12 cellular contexts compared by ENCODE assay signal in the genomic region with DNA sequence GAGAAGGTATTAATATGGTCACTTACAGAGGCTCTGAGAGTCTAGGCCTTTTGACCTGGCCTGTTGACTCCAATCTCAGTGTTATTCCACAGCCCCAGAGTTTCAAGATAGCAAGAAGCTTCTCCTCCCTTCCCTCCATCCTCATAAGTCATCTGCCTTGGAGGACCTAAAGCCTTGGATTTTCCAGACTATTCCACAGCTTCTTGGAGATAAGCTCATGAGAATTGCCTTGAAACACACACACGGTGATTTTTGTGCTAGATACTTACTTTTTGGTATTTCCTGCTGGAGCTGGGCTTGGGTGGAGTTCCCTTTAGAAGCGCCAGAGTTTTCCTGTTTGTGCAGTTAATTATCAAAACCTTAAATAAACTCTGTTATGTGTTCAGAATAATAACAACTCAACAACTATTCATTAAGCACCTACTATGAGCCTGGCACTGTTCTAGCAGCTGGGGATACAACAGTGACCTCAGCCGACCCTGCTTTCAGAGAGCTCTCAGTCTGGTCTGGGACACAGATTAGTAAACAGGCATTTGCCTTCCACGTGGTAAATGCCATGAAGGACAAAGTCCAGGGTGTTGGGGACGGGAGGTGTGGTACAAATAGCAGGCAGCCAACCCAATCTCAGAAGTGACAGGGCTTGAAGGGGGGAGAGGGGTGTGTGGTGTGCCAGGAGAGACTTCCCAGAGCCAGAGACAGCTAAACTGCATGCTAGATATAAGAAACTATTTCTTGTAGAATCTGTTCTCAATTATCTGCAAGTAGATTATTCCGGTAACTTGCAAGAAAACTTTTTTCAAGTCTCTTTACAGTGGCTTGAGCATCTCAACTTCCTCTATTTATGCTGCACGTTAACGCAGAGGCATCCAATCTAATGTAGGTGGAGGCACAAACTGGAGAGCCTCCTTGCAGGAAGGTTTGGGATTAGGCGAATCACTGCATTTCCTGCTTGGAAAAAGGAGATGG. TPM values are rescaled to one million over a fixed set of nuclear protein-coding genes. Genes with fewer than 3 reads are reported as not detected.
DNase-seq lines count a peak whose midpoint lies in the region; ATAC-seq, FAIRE-seq and TF ChIP-seq lines count a peak whose summit lies in the region.
"Had no signal": no experiment of that assay in that cellular context is flagged by ENCODE, and none has a peak within 500 bp of the region (broad histone marks: within the 10 kb centered on the region; RNA-seq: fewer than 3 reads in every experiment).

No MANE protein-coding gene starts in this region.

- H3K4me1 Mint-ChIP-seq in GM23338 (peaks cover 8% of the 10 kb centered on the region; the same call in 2 of the 3 replicates), endothelial cell (ENCODE audit: unreplicated experiment) (peaks cover 15% of the 10 kb centered on the region)

- H3K4me3 ChIP-seq in GM23338 (no peak overlapping the region), K562 (no peak overlapping the region), HepG2 (replicated peaks in 1 of 3; ENCODE audit: insufficient read depth in 1 of 3, low read depth in 2 of 3, low read length in 3 of 3) (peak overlapping the region in 2 of 3 experiments; percentile 16 to 24; a peak in 1 of 6 replicates), smooth muscle cell (no peak overlapping the region)

- CTCF ChIA-PET in K562 (lab: Yijun Ruan, JAX; ENCODE audit: low intra/inter-chr PET ratio), result no interaction called here
- CTCF ChIA-PET in HepG2 (lab: Yijun Ruan, JAX; ENCODE audit: low intra/inter-chr PET ratio, low total read pairs), result no interaction called here

- H3K9me3 ChIP-seq in K562 (replicated peaks; ENCODE audit: control insufficient read depth, insufficient read depth, low read depth, low read length), result no peaks in the 10 kb centered on the region
- H3K9me3 ChIP-seq in HepG2 (ENCODE audit: low read length), result no peaks in the 10 kb centered on the region
- H3K9me3 ChIP-seq in smooth muscle cell (replicated peaks; ENCODE audit: low read depth), result no peaks in the 10 kb centered on the region

- H3K4me1 ChIP-seq in GM23338 (ENCODE audit: insufficient read depth), result 0 out of 2 replicates have a peak, but pooled peaks cover under 1% of the 10 kb centered on the region
- peaks cover 0 to 2% of the 10 kb centered on the region in 2 experiments; a peak in 3 of 5 replicates for H3K4me1 ChIP-seq in K562 (replicated peaks in 1 of 2; ENCODE audit: control insufficient read depth in 2 of 2, insufficient read depth in 2 of 2, low read length in 2 of 2)
- H3K4me1 ChIP-seq in HepG2 (ENCODE audit: insufficient read depth, low read length), result peaks cover 58% of the 10 kb centered on the region
- H3K4me1 ChIP-seq in smooth muscle cell (ENCODE audit: low read depth), result no peaks in the 10 kb centered on the region

- WGBS in K562 (ENCODE audit: insufficient coverage, low coverage, missing lambda C conversion rate), result 30% methylated on average over 9 of the region's 9 CpGs
- WGBS in HepG2 (ENCODE audit: low lambda C conversion rate), result 4% methylated on average over 9 of the region's 9 CpGs
- 25% methylated on average over 9 of the region's 9 CpGs for WGBS in smooth muscle cell (ENCODE audit: low lambda C conversion rate)

- no peak overlapping the region for H3K4me2 ChIP-seq in GM23338
- no peak overlapping the region for H3K4me2 ChIP-seq in K562 (ENCODE audit: insufficient read depth, low read length)
- peak overlapping the region; percentile 77 for H3K4me2 ChIP-seq in HepG2 (ENCODE audit: low read depth, low read length)
- no peak overlapping the region for H3K4me2 ChIP-seq in smooth muscle cell

- no peak for TF ChIP-seq POLR2A in K562 (conservative IDR thresholded peaks at IDR 0.05)
- TF ChIP-seq POLR2A in HepG2 (IDR thresholded peaks at IDR 0.05; ENCODE audit: insufficient read depth in 1 of 2, low read depth in 2 of 2, low read length in 2 of 2), result 0 out of 4 replicates have a peak, but pooled peaks of 1 of the 2 experiments have one; percentile 19

- DNase-seq in GM23338 (ENCODE audit: low spot score) (no peak), K562 (ENCODE audit: extremely low read depth in 1 of 4, low spot score in 3 of 4) (no peak), HepG2 (ENCODE audit: low spot score) (peak; percentile 90), smooth muscle cell (lab: John Stamatoyannopoulos, UW; ENCODE audit: unreplicated experiment) (no peak), iPS-NIHi11 (ENCODE audit: low spot score) (no peak), NCI-H187 treated with DMSO at 0.1 percent for 48 hours (lab: John Stamatoyannopoulos, UW) (no peak), endothelial cell (ENCODE audit: low spot score) (no peak)
- DNase-seq: DMS 273 treated with DMSO at 0.1 percent for 48 hours; NCI-H2171; stimulated activated CD8-positive, alpha-beta memory T cell treated with anti-CD3 and anti-CD28 coated beads, Interleukin-4, amount 100 ng/mL, for 48 hours had no signal

- H4K20me1 ChIP-seq in GM23338 (replicated peaks; ENCODE audit: insufficient read depth) (no peaks in the 10 kb centered on the region), K562 (replicated peaks; ENCODE audit: control insufficient read depth, insufficient read depth, low read length) (no peaks in the 10 kb centered on the region), HepG2 (ENCODE audit: insufficient read depth, low read length) (no peaks in the 10 kb centered on the region), smooth muscle cell (ENCODE audit: low read depth) (no peaks in the 10 kb centered on the region)

- H3K79me2 ChIP-seq in GM23338 (replicated peaks; ENCODE audit: insufficient read depth) (no peaks in the 10 kb centered on the region), K562 (ENCODE audit: control insufficient read depth, insufficient read depth, low read length) (no peaks in the 10 kb centered on the region), HepG2 (ENCODE audit: insufficient read depth, low read length) (no peaks in the 10 kb centered on the region), smooth muscle cell (ENCODE audit: low read depth) (no peaks in the 10 kb centered on the region)

- TF ChIP-seq RAD21 in K562 (CRISPR knock-in tag; conservative IDR thresholded peaks at IDR 0.05 in 1 of 2, IDR thresholded peaks at IDR 0.05 in 1 of 2) (no peak), HepG2 (CRISPR knock-in tag; IDR thresholded peaks at IDR 0.05) (peak; percentile 39; the same call in 1 of the 2 replicates)

- H3K27me3 Mint-ChIP-seq in GM23338 (ENCODE audit: insufficient read depth, low read depth, poor library complexity) (peaks cover 2% of the 10 kb centered on the region), endothelial cell (ENCODE audit: unreplicated experiment) (peaks cover 3% of the 10 kb centered on the region)

- ATAC-seq in GM23338, result no peak
- no peak for ATAC-seq in K562
- ATAC-seq in HepG2, result peak; percentile 97
- ATAC-seq in GM18858 (IDR thresholded peaks at IDR 0.05; ENCODE audit: unreplicated experiment), result no peak

- no peak for TF ChIP-seq EP300 in K562 (IDR thresholded peaks at IDR 0.05; ENCODE audit: low read length)
- TF ChIP-seq EP300 in HepG2 (IDR thresholded peaks at IDR 0.05; ENCODE audit: low read depth in 2 of 2, low read length in 2 of 2), result peak; percentile 45 to 94; a peak in 3 of 4 replicates
- TF ChIP-seq EP300 in HepG2 (CRISPR knock-in tag; IDR thresholded peaks at IDR 0.05; ENCODE audit: borderline replicate concordance), result peak; percentile 88

- no peaks in the 10 kb centered on the region for H3K27me3 ChIP-seq in GM23338 (ENCODE audit: insufficient read depth)
- H3K27me3 ChIP-seq in K562 (ENCODE audit: control insufficient read depth in 2 of 2, insufficient read depth in 2 of 2, low read length in 2 of 2), result no peaks in the 10 kb centered on the region
- H3K27me3 ChIP-seq in HepG2 (ENCODE audit: control insufficient read depth in 1 of 2, insufficient read depth in 2 of 2, low read length in 2 of 2), result no peaks in the 10 kb centered on the region
- H3K27me3 ChIP-seq in smooth muscle cell (ENCODE audit: low read depth), result no peaks in the 10 kb centered on the region

- H3K36me3 Mint-ChIP-seq in GM23338 (ENCODE audit: low read depth) (no peaks in the 10 kb centered on the region), endothelial cell (ENCODE audit: low read depth, unreplicated experiment) (no peaks in the 10 kb centered on the region)

- BruUV-seq in K562 (replicated peaks; lab: Mats Ljungman, UMichigan), result no TSS peak
- BruUV-seq in HepG2 (replicated peaks; lab: Mats Ljungman, UMichigan), result no TSS peak

- intact Hi-C loops in K562 (cut with micrococcal nuclease) (no loop called here), HepG2 (cut with micrococcal nuclease; ENCODE audit: unreplicated experiment) (no loop called here)

- H3K4me3 Mint-ChIP-seq in GM23338 (no peak overlapping the region), endothelial cell (ENCODE audit: unreplicated experiment) (no peak overlapping the region)

- H2AFZ ChIP-seq in GM23338 (peak overlapping the region; percentile 28; the same call in 1 of the 2 replicates), K562 (ENCODE audit: low read depth, low read length) (0 out of 2 replicates have a peak overlapping the region, but pooled peaks have one; percentile 16), HepG2 (ENCODE audit: low read length) (no peak overlapping the region), smooth muscle cell (ENCODE audit: low read depth) (peak overlapping the region; percentile 15)

- no peaks in the 10 kb centered on the region for H3K9me1 ChIP-seq in K562 (ENCODE audit: control insufficient read depth, insufficient read depth, low read length)

- H3K9me2 ChIP-seq in GM23338 (ENCODE audit: insufficient read depth), result no peaks in the 10 kb centered on the region

- H3K27ac ChIP-seq in GM23338 (ENCODE audit: low read depth) (no peak overlapping the region), K562 (ENCODE audit: extremely low read depth, low read depth, low read length) (no peak overlapping the region), HepG2 (ENCODE audit: extremely low read length, insufficient read depth, low read length) (peak overlapping the region; percentile 59), smooth muscle cell (ENCODE audit: low read depth) (no peak overlapping the region)

- in situ Hi-C loops in K562 (cut with MboI) (no loop called here), HepG2 (cut with HindIII; ENCODE audit: extremely low pct_ligation_motif_present, low pct_unique_long_range_greater_than_20kb) (no loop called here)

- H3K9me3 Mint-ChIP-seq in GM23338, result no peaks in the 10 kb centered on the region
- no peaks in the 10 kb centered on the region for H3K9me3 Mint-ChIP-seq in endothelial cell (ENCODE audit: unreplicated experiment)

- H3K36me3 ChIP-seq in GM23338 (ENCODE audit: insufficient read depth) (no peaks in the 10 kb centered on the region), K562 (ENCODE audit: control insufficient read depth, insufficient read depth, low read length) (no peaks in the 10 kb centered on the region), HepG2 (replicated peaks in 1 of 2; ENCODE audit: control insufficient read depth in 1 of 2, insufficient read depth in 2 of 2, low read length in 2 of 2) (no peaks in the 10 kb centered on the region), smooth muscle cell (ENCODE audit: low read depth) (no peaks in the 10 kb centered on the region)

- H3K27ac Mint-ChIP-seq in GM23338 (no peak overlapping the region), endothelial cell (ENCODE audit: unreplicated experiment) (no peak overlapping the region)

- no peak overlapping the region for H3K9ac ChIP-seq in K562 (ENCODE audit: insufficient read depth in 1 of 2, low read depth in 2 of 2, low read length in 2 of 2)
- peak overlapping the region; percentile 32 for H3K9ac ChIP-seq in HepG2 (ENCODE audit: insufficient read depth, low read depth, low read length)
- H3K9ac ChIP-seq in smooth muscle cell (ENCODE audit: low read depth), result no peak overlapping the region

- POLR2A ChIA-PET in K562 (lab: Yijun Ruan, JAX), result interaction anchor here (0.6 to 1.6 kb wide), 3 partner anchors 50 to 62 kb away, joined by 3 to 6 read pairs (median 3); no protein-coding TSS in a partner anchor
- POLR2A ChIA-PET in HepG2 (lab: Yijun Ruan, JAX), result interaction anchor here (0.6 to 2.4 kb wide), 9 partner anchors 9 to 555 kb away, joined by 3 to 81 read pairs (median 7); a partner anchor contains a TSS

- H3F3A ChIP-seq in GM23338 (replicated peaks; ENCODE audit: low read depth), result no peaks in the 10 kb centered on the region
- no peaks in the 10 kb centered on the region for H3F3A ChIP-seq in smooth muscle cell (ENCODE audit: low read depth)

- FAIRE-seq in K562 (lab: Jason Lieb, UNC) (no peak), HepG2 (lab: Jason Lieb, UNC) (peak; percentile 99)
- FAIRE-seq: H54 had no signal

- TF ChIP-seq CTCF in GM23338 (conservative IDR thresholded peaks at IDR 0.05; ENCODE audit: low read depth in 2 of 2) (no peak), K562 (IDR thresholded peaks at IDR 0.05 in 2 of 3, conservative IDR thresholded peaks at IDR 0.05 in 1 of 3; ENCODE audit: insufficient read depth in 2 of 3, low read depth in 1 of 3, low read length in 3 of 3) (no peak), HepG2 (CRISPR knock-in tag; IDR thresholded peaks at IDR 0.05) (no peak), smooth muscle cell (IDR thresholded peaks at IDR 0.05; ENCODE audit: borderline replicate concordance, insufficient read depth, poor library complexity, severe bottlenecking) (no peak), endothelial cell (IDR thresholded peaks at IDR 0.05; ENCODE audit: unreplicated experiment) (no peak)

RNA-seq across cellular contexts. Expression of a gene that starts 55.9 kb away (rescaled TPM):
- 0.82 and 1.5 TPM in 2 replicates for total RNA-seq in GM23338 (2014; rRNA removed; shearing (Covaris generic))
- polyA plus RNA-seq in GM23338 (2016; fragmentation: Nextera tagmentation; extraction: Ambion mirVana) (0.45 and 0.58 TPM in 2 replicates), K562 (2011; rRNA removed) (6.2 and 6.9 TPM in 2 replicates), K562 (2014; fragmentation: Illumina TruSeq; extraction: Trizol) (9.6 and 10.1 TPM in 2 replicates), K562 (2014; fragmentation: Nextera tagmentation; extraction: Ambion mirVana) (1 to 10 TPM; 3.3 to 4.8 TPM), K562 (2014; rRNA removed) (6.5 and 6.9 TPM in 2 replicates), HepG2 (2011; rRNA removed) (7.1 and 7.2 TPM in 2 replicates), smooth muscle cell (2.9 and 3.2 TPM in 2 replicates)
- 3.9 and 5.8 TPM in 2 replicates for total RNA-seq in K562 (2011; cell fraction: chromatin; rRNA removed; ENCODE audit: low replicate concordance)
- total RNA-seq in K562 (2011; cell fraction: nucleolus; rRNA removed), result 4.7 and 6.2 TPM in 2 replicates
- 5.8 and 8.8 TPM in 2 replicates for total RNA-seq in K562 (2011; cell fraction: nucleoplasm; rRNA removed)
- total RNA-seq in K562 (2014; rRNA removed) (8.5 and 9.7 TPM in 2 replicates), K562 (2014; rRNA removed; fragmentation: Illumina TruSeq; extraction: Trizol) (7.3 and 8.8 TPM in 2 replicates), K562 (2015; rRNA removed; fragmentation: Illumina TruSeq; extraction: Trizol) (4.7 and 4.8 TPM in 2 replicates), K562 (2021) (9.8 and 11.9 TPM in 2 replicates), HepG2 (2016; rRNA removed; fragmentation: Illumina TruSeq; extraction: Trizol) (5.7 and 7.2 TPM in 2 replicates), smooth muscle cell (13.5 and 25.7 TPM in 2 replicates), endothelial cell (ENCODE audit: unreplicated experiment) (0.87 TPM)
- 3.8 and 3.9 TPM in 2 replicates for polyA plus RNA-seq in K562 (2011; cell fraction: cytosol; rRNA removed)
- 2.6 and 2.7 TPM in 2 replicates for polyA plus RNA-seq in K562 (2011; cell fraction: nucleus; rRNA removed)
- 5.6 and 7.2 TPM in 2 replicates for polyA plus RNA-seq in K562 (2012)
- polyA minus RNA-seq in K562 (2011; rRNA and poly(A)+ RNA removed), result 6.8 and 8.0 TPM in 2 replicates
- polyA minus RNA-seq in K562 (2011; cell fraction: cytosol; rRNA and poly(A)+ RNA removed), result 4.5 and 5.0 TPM in 2 replicates
- 3.4 and 4.4 TPM in 2 replicates for polyA minus RNA-seq in K562 (2011; cell fraction: nucleus; rRNA and poly(A)+ RNA removed)
- total RNA-seq in HepG2 (2016; cell fraction: cytosol; rRNA removed; fragmentation: Illumina TruSeq; extraction: Trizol; ENCODE audit: low read depth), result 0.79 and 0.81 TPM in 2 replicates
- 5.6 and 6.3 TPM in 2 replicates for total RNA-seq in HepG2 (2016; cell fraction: insoluble cytoplasmic fraction; rRNA removed; fragmentation: Illumina TruSeq; extraction: Trizol)
- 3.6 and 4.2 TPM in 2 replicates for total RNA-seq in HepG2 (2016; cell fraction: membrane; rRNA removed; fragmentation: Illumina TruSeq; extraction: Trizol)
- total RNA-seq in HepG2 (2016; cell fraction: nucleus; rRNA removed; fragmentation: Illumina TruSeq; extraction: Trizol), result 6.0 and 6.2 TPM in 2 replicates
- polyA plus RNA-seq in HepG2 (2011; cell fraction: cytosol; rRNA removed), result 5.3 and 5.8 TPM in 2 replicates
- polyA plus RNA-seq in HepG2 (2011; cell fraction: nucleus; rRNA removed), result 3.3 and 4.2 TPM in 2 replicates
- polyA plus RNA-seq in HepG2 (2012), result 8.3 and 8.5 TPM in 2 replicates
- polyA plus RNA-seq in HepG2 (2016; cell fraction: cytosol; fragmentation: Illumina TruSeq; extraction: Trizol; ENCODE audit: low read depth), result 0.36 and 0.37 TPM in 2 replicates
- 7.0 TPM in 2 replicates for polyA plus RNA-seq in HepG2 (2016; cell fraction: insoluble cytoplasmic fraction; fragmentation: Illumina TruSeq; extraction: Trizol; ENCODE audit: low read depth)
- 1.6 and 2.0 TPM in 2 replicates for polyA plus RNA-seq in HepG2 (2016; cell fraction: membrane; fragmentation: Illumina TruSeq; extraction: Trizol; ENCODE audit: low read depth)
- polyA plus RNA-seq in HepG2 (2016; cell fraction: nucleus; fragmentation: Illumina TruSeq; extraction: Trizol; ENCODE audit: insufficient read depth, low read depth), result 6.3 and 7.1 TPM in 2 replicates
- polyA minus RNA-seq in HepG2 (2011; rRNA and poly(A)+ RNA removed; ENCODE audit: low replicate concordance), result 2.5 and 9.7 TPM in 2 replicates
- polyA minus RNA-seq in HepG2 (2011; cell fraction: cytosol; rRNA and poly(A)+ RNA removed), result 7.8 and 8.0 TPM in 2 replicates
- 6.2 and 7.5 TPM in 2 replicates for polyA minus RNA-seq in HepG2 (2011; cell fraction: nucleus; rRNA and poly(A)+ RNA removed)

Comparison
In these comparisons a context has a peak if more than half of its experiments do, and no peak if none do; other contexts are left out.
1. H3K4me3 ChIP-seq: peak in HepG2 (2 of 3); none in GM23338 (single experiment), K562 (single experiment) and smooth muscle cell (single experiment).